12 cellular contexts compared by ENCODE assay signal in the genomic region with DNA sequence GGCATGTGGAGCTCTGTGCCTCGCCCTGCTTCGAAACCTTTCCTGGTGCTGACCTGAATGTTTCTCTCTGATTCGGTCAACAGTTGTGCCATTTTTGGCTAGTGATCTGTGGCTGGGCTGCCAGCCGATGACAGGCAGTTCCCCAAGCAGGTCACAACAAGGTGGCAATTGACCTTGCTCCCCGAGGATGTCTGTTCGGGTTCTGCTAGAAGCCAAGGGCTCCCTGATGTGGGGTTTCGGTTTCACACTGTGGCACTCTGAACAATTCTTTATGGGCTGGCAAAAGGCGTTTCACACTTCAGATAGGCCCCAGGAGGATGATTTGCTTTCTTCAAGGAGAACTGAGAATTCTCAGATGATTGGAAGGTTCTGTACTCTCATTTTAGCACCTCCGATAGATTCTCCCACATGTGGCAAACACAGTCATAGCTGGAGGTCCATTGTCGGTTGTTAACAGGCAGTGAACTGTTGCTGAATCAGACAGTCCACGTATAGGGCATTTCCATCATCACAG.
DNase-seq lines count a peak whose midpoint lies in the region; ATAC-seq and TF ChIP-seq lines count a peak whose summit lies in the region.
"Had no signal": no experiment of that assay in that cellular context is flagged by ENCODE, and none has a peak within 500 bp of the region (broad histone marks: within the 10 kb centered on the region; RNA-seq: fewer than 3 reads in every experiment).

No MANE protein-coding gene starts in this region.

- no peaks in the 10 kb centered on the region for H3K4me1 Mint-ChIP-seq in activated T-helper 1 cell treated with anti-CD3 and anti-CD28 coated beads, Interleukin-12 subunit alpha, Interleukin-12 subunit beta, Interleukin-2, Interleukin-4 antibody, amounts not matched to agents 30 ng/mL and 10 ng/mL and 1 ng/mL, durations not matched to agents 14 hours and 24 hours and 36 hours (ENCODE audit: low read depth)

- H3K27ac ChIP-seq in gastrocnemius medialis, result peak overlapping the region; percentile 55 to 73 (median 66)
- H3K27ac ChIP-seq: ovary had no signal

- H3K4me3 ChIP-seq in gastrocnemius medialis, result peak overlapping the region; percentile 34 to 45 (median 36)
- H3K4me3 ChIP-seq: ovary had no signal

- DNase-seq in gastrocnemius medialis (peak; percentile 15 to 21), NCI-H446 treated with DMSO at 0.1 percent for 48 hours (lab: John Stamatoyannopoulos, UW) (no peak)
- no peak for DNase-seq in activated T-helper 1 cell treated with anti-CD3 and anti-CD28 coated beads, Interleukin-12 subunit alpha, Interleukin-12 subunit beta, Interleukin-2, Interleukin-4 antibody, amounts not matched to agents 30 ng/mL and 10 ng/mL and 1 ng/mL, durations not matched to agents 14 hours and 24 hours and 36 hours (ENCODE audit: low spot score)
- DNase-seq in activated T-cell treated with anti-CD3 and anti-CD28 coated beads, Interleukin-2, amount 50 U/mL, for 48 hours, result no peak
- DNase-seq: activated T-cell treated with anti-CD3 and anti-CD28 coated beads, Interleukin-2, amount 50 U/mL, for 4 hours; left colon; OCI-M1; ovary; stimulated activated CD4-positive, alpha-beta T cell treated with anti-CD3 and anti-CD28 coated beads, Interleukin-4, amount 100 ng/mL, for 24 hours had no signal

- H3K27me3 Mint-ChIP-seq in activated T-helper 1 cell treated with anti-CD3 and anti-CD28 coated beads, Interleukin-12 subunit alpha, Interleukin-12 subunit beta, Interleukin-2, Interleukin-4 antibody, amounts not matched to agents 30 ng/mL and 10 ng/mL and 1 ng/mL, durations not matched to agents 14 hours and 24 hours and 36 hours (ENCODE audit: insufficient read depth), result no peaks in the 10 kb centered on the region

- H3K36me3 ChIP-seq in gastrocnemius medialis, result no peaks in the 10 kb centered on the region
- H3K36me3 ChIP-seq: ovary had no signal

- no peaks in the 10 kb centered on the region for H3K36me3 Mint-ChIP-seq in activated T-helper 1 cell treated with anti-CD3 and anti-CD28 coated beads, Interleukin-12 subunit alpha, Interleukin-12 subunit beta, Interleukin-2, Interleukin-4 antibody, amounts not matched to agents 30 ng/mL and 10 ng/mL and 1 ng/mL, durations not matched to agents 14 hours and 24 hours and 36 hours (ENCODE audit: low read depth)

- no peak for TF ChIP-seq POLR2A in gastrocnemius medialis (IDR thresholded peaks at IDR 0.05)

- H3K4me3 Mint-ChIP-seq in activated T-helper 1 cell treated with anti-CD3 and anti-CD28 coated beads, Interleukin-12 subunit alpha, Interleukin-12 subunit beta, Interleukin-2, Interleukin-4 antibody, amounts not matched to agents 30 ng/mL and 10 ng/mL and 1 ng/mL, durations not matched to agents 14 hours and 24 hours and 36 hours, result no peak overlapping the region
- H3K4me3 Mint-ChIP-seq: activated T-cell treated with anti-CD3 and anti-CD28 coated beads, Interleukin-2, amount 50 U/mL, for 4 hours had no signal

- ATAC-seq in GM18873 (IDR thresholded peaks at IDR 0.05; ENCODE audit: low FRiP score, unreplicated experiment), result peak; percentile 72
- ATAC-seq in GM21786 (IDR thresholded peaks at IDR 0.05; ENCODE audit: unreplicated experiment), result peak; percentile 62
- peak; percentile 63 for ATAC-seq in HG03460 (IDR thresholded peaks at IDR 0.05; ENCODE audit: unreplicated experiment)
- peak; percentile 75 to 86 for ATAC-seq in gastrocnemius medialis
- ATAC-seq: activated T-cell treated with anti-CD3 and anti-CD28 coated beads, Interleukin-2, amount 50 U/mL, for 4 hours; left colon had no signal

- no peaks in the 10 kb centered on the region for H3K9me3 ChIP-seq in gastrocnemius medialis
- H3K9me3 ChIP-seq: ovary had no signal

- in situ Hi-C loops in gastrocnemius medialis (cut with MboI; ENCODE audit: low sequenced_read_pairs in 4 of 4), result no loop called here

- intact Hi-C loops in gastrocnemius medialis (cut with DNase I; ENCODE audit: low total_unique reads), result no loop called here
- intact Hi-C loops in activated T-helper 1 cell treated with anti-CD3 and anti-CD28 coated beads, Interleukin-12 subunit alpha, Interleukin-12 subunit beta, Interleukin-2, Interleukin-4 antibody, amounts not matched to agents 30 ng/mL and 10 ng/mL and 1 ng/mL, durations not matched to agents 14 hours and 24 hours and 36 hours (cut with micrococcal nuclease), result no loop called here

- TF ChIP-seq CTCF in gastrocnemius medialis (IDR thresholded peaks at IDR 0.05 in 4 of 5, conservative IDR thresholded peaks at IDR 0.05 in 1 of 5), result no peak

- H3K27me3 ChIP-seq in gastrocnemius medialis, result no peaks in the 10 kb centered on the region
- H3K27me3 ChIP-seq: ovary had no signal

- H3K4me1 ChIP-seq in gastrocnemius medialis, result peaks cover 14 to 31% of the 10 kb centered on the region in 2 donors

- H3K9me3 Mint-ChIP-seq in activated T-helper 1 cell treated with anti-CD3 and anti-CD28 coated beads, Interleukin-12 subunit alpha, Interleukin-12 subunit beta, Interleukin-2, Interleukin-4 antibody, amounts not matched to agents 30 ng/mL and 10 ng/mL and 1 ng/mL, durations not matched to agents 14 hours and 24 hours and 36 hours, result no peaks in the 10 kb centered on the region
- H3K9me3 Mint-ChIP-seq: activated T-cell treated with anti-CD3 and anti-CD28 coated beads, Interleukin-2, amount 50 U/mL, for 4 hours had no signal

- H3K27ac Mint-ChIP-seq in activated T-helper 1 cell treated with anti-CD3 and anti-CD28 coated beads, Interleukin-12 subunit alpha, Interleukin-12 subunit beta, Interleukin-2, Interleukin-4 antibody, amounts not matched to agents 30 ng/mL and 10 ng/mL and 1 ng/mL, durations not matched to agents 14 hours and 24 hours and 36 hours, result no peak overlapping the region

Comparison
In these comparisons a context has a peak if more than half of its experiments do, and no peak if none do; other contexts are left out.
1. DNase-seq: peak in gastrocnemius medialis (2 of 2); none in activated T-helper 1 cell treated with anti-CD3 and anti-CD28 coated beads, Interleukin-12 subunit alpha, Interleukin-12 subunit beta, Interleukin-2, Interleukin-4 antibody, amounts not matched to agents 30 ng/mL and 10 ng/mL and 1 ng/mL, durations not matched to agents 14 hours and 24 hours and 36 hours (single experiment), activated T-cell treated with anti-CD3 and anti-CD28 coated beads, Interleukin-2, amount 50 U/mL, for 48 hours (0 of 2) and NCI-H446 treated with DMSO at 0.1 percent for 48 hours (single experiment).
2. Peak in every context shown above with its lines, with median percentiles within 50 percentile points of each other: ATAC-seq.